Comparison of ENCODE assay signal across 31 cellular contexts in genomic region chr15:75428152-75428551, GRCh38.
"Had no signal": no experiment of that assay in that cellular context is flagged by ENCODE, and none has a peak within 500 bp of the region (broad histone marks: within the 10 kb centered on the region; RNA-seq: fewer than 3 reads in every experiment).

No MANE protein-coding gene starts in this region.

- H3K36me3 Mint-ChIP-seq: natural killer cell had no signal

- H3K9ac ChIP-seq: neural progenitor cell, parathyroid adenoma had no signal

- H3K27ac Mint-ChIP-seq: nephron; neural progenitor cell; progenitor cell of endocrine pancreas; stimulated activated memory B cell treated with anti-CD40 and anti-IgM and Interleukin-4, amounts not matched to agents 10 μg/mL and 1 μg/mL and 100 μg/mL, for 72 hours; stimulated activated naive CD8-positive, alpha-beta T cell treated with anti-CD3 and anti-CD28 coated beads, Interleukin-15, amount 100 ng/mL, for 72 hours; type B pancreatic cell had no signal

- H3K9me3 Mint-ChIP-seq: natural killer cell; nephron; neural progenitor cell; stimulated activated memory B cell treated with anti-CD40 and anti-IgM and Interleukin-4, amounts not matched to agents 10 μg/mL and 1 μg/mL and 100 μg/mL, for 72 hours; stimulated activated naive CD8-positive, alpha-beta T cell treated with anti-CD3 and anti-CD28 coated beads, Interleukin-15, amount 100 ng/mL, for 72 hours; type B pancreatic cell had no signal

- H3K4me3 ChIP-seq: neural progenitor cell, ovary, psoas muscle, skin epidermis, smooth muscle cell, spleen, suprapubic skin, testis, tibial artery, transverse colon, upper lobe of right lung, uterus had no signal

- ATAC-seq: natural killer cell; psoas muscle; right cardiac atrium; sciatic nerve; stimulated activated memory B cell treated with anti-CD40 and anti-IgM and Interleukin-4, amounts not matched to agents 10 μg/mL and 1 μg/mL and 100 μg/mL, for 72 hours; stimulated activated naive CD8-positive, alpha-beta T cell treated with anti-CD3 and anti-CD28 coated beads, Interleukin-15, amount 100 ng/mL, for 72 hours; stimulated activated naive CD8-positive, alpha-beta T cell treated with anti-CD3 and anti-CD28 coated beads, Interleukin-15, Interleukin-2, amounts not matched to agents 100 U/mL and 50 U/mL, for 24 hours; upper lobe of right lung had no signal

- H3K4me1 ChIP-seq: parathyroid adenoma, psoas muscle, suprapubic skin, upper lobe of right lung, uterus had no signal

- DNase-seq: natural killer cell; occipital lobe; ovary; posterior cingulate gyrus; psoas muscle; right cardiac atrium; stimulated activated CD4-positive, alpha-beta T cell treated with anti-CD3 and anti-CD28 coated beads, Interleukin-12 subunit alpha, Interleukin-12 subunit beta, amount 100 ng/mL, for 4 hours; stimulated activated CD4-positive, alpha-beta T cell treated with anti-CD3 and anti-CD28 coated beads, Interleukin-1b, Interleukin-23, amount 100 ng/mL, for 48 hours; stimulated activated CD4-positive, alpha-beta T cell treated with anti-CD3 and anti-CD28 coated beads, Interleukin-4, amount 100 ng/mL, for 1 hour; stimulated activated CD4-positive, alpha-beta T cell treated with anti-CD3 and anti-CD28 coated beads, Interleukin-4, amount 100 ng/mL, for 4 hours; stimulated activated CD8-positive, alpha-beta memory T cell treated with anti-CD3 and anti-CD28 coated beads, Interleukin-4, amount 100 ng/mL, for 48 hours; stimulated activated naive CD4-positive, alpha-beta T cell; stimulated activated naive CD8-positive, alpha-beta T cell treated with anti-CD3 and anti-CD28 coated beads, Interleukin-15, amount 100 ng/mL, for 72 hours; stimulated activated naive CD8-positive, alpha-beta T cell treated with anti-CD3 and anti-CD28 coated beads, Interleukin-15, Interleukin-2, amounts not matched to agents 100 U/mL and 50 U/mL, for 24 hours; substantia nigra; testis; tibial artery; transverse colon; upper lobe of right lung; uterus had no signal

- H3K4me1 Mint-ChIP-seq: nephron, neural progenitor cell had no signal

- H3K27ac ChIP-seq: neural progenitor cell, ovary, parathyroid adenoma, psoas muscle, skin epidermis, spleen, suprapubic skin, testis, tibial artery, transverse colon, upper lobe of right lung, uterus had no signal

- H3K9me3 ChIP-seq: ovary, psoas muscle, spleen, suprapubic skin, testis, tibial artery, transverse colon, upper lobe of right lung, uterus had no signal

- H3K4me3 Mint-ChIP-seq: natural killer cell; nephron; neural progenitor cell; stimulated activated memory B cell treated with anti-CD40 and anti-IgM and Interleukin-4, amounts not matched to agents 10 μg/mL and 1 μg/mL and 100 μg/mL, for 72 hours; stimulated activated naive CD8-positive, alpha-beta T cell treated with anti-CD3 and anti-CD28 coated beads, Interleukin-15, amount 100 ng/mL, for 72 hours; type B pancreatic cell had no signal

- H3K36me3 ChIP-seq: ovary, uterus had no signal

- H3K27me3 Mint-ChIP-seq: progenitor cell of endocrine pancreas; stimulated activated memory B cell treated with anti-CD40 and anti-IgM and Interleukin-4, amounts not matched to agents 10 μg/mL and 1 μg/mL and 100 μg/mL, for 72 hours; stimulated activated naive CD8-positive, alpha-beta T cell treated with anti-CD3 and anti-CD28 coated beads, Interleukin-15, amount 100 ng/mL, for 72 hours; type B pancreatic cell had no signal
